In genomic region chr21:16418663-16419062, GRCh38 we compare ENCODE assay signal across 1 cellular context.
TF ChIP-seq lines count a peak whose summit lies in the region.

No MANE protein-coding gene starts in this region.

TF ChIP-seq in HepG2, 621 proteins besides CTCF, POLR2A, EP300 and RAD21 (continued from another document):
- TF ChIP-seq CEBPZ (IDR thresholded peaks at IDR 0.05; ENCODE audit: low read length) (no peak), ZNF331 (CRISPR knock-in tag; IDR thresholded peaks at IDR 0.05) (no peak), GABPA (IDR thresholded peaks at IDR 0.05; ENCODE audit: low read depth, low read length) (no peak), GABPA (CRISPR knock-in tag; IDR thresholded peaks at IDR 0.05; ENCODE audit: low read depth) (no peak), HOXA9 (CRISPR knock-in tag; IDR thresholded peaks at IDR 0.05; ENCODE audit: borderline replicate concordance) (no peak), NCOA5 (CRISPR knock-in tag; IDR thresholded peaks at IDR 0.05) (no peak), JDP2 (CRISPR knock-in tag; IDR thresholded peaks at IDR 0.05; ENCODE audit: borderline replicate concordance) (no peak)
